14 cellular contexts compared by ENCODE assay signal in genomic region chr2:207044380-207044779, GRCh38.
"Had no signal": no experiment of that assay in that cellular context is flagged by ENCODE, and none has a peak within 500 bp of the region (broad histone marks: within the 10 kb centered on the region; RNA-seq: fewer than 3 reads in every experiment).

No MANE protein-coding gene starts in this region.

- H3K4me2 ChIP-seq: neural progenitor cell had no signal

- ATAC-seq: activated T-helper 17 cell treated with anti-CD3 and anti-CD28 coated beads, Interleukin-2, amount 50 U/mL, for 72 hours; heart right ventricle; left cardiac atrium; pancreas had no signal

- H3K4me1 ChIP-seq: pancreas, sigmoid colon had no signal

- DNase-seq: activated CD4-positive, alpha-beta T cell treated with anti-CD3 and anti-CD28 coated beads, Interleukin-2, amount 50 U/mL, for 48 hours; activated naive CD4-positive, alpha-beta T cell treated with Interleukin-2 at 50 U/mL for 16 hours; aorta; heart right ventricle; left cardiac atrium; pancreas; sigmoid colon; spleen; WERI-Rb-1 had no signal

- H3K36me3 Mint-ChIP-seq: neural progenitor cell had no signal

- H3K9me3 ChIP-seq: heart right ventricle, pancreas, sigmoid colon, spleen, thoracic aorta had no signal

- H3K27ac Mint-ChIP-seq: activated T-helper 17 cell treated with anti-CD3 and anti-CD28 coated beads, Interleukin-2, amount 50 U/mL, for 72 hours; neural progenitor cell had no signal

- H3K27me3 ChIP-seq: heart right ventricle, neural progenitor cell, sigmoid colon had no signal

- H3K9me3 Mint-ChIP-seq: activated T-helper 17 cell treated with anti-CD3 and anti-CD28 coated beads, Interleukin-2, amount 50 U/mL, for 72 hours; neural progenitor cell; stimulated activated naive CD8-positive, alpha-beta T cell treated with anti-CD3 and anti-CD28 coated beads, Interleukin-15, Interleukin-2, amounts not matched to agents 100 ng/mL and 50 ng/mL, for 24 hours had no signal

- H3K4me3 ChIP-seq: heart right ventricle, lung, neural progenitor cell, pancreas, sigmoid colon, spleen, thoracic aorta had no signal

- H3K27ac ChIP-seq: neural progenitor cell, pancreas, sigmoid colon, spleen, thoracic aorta, WERI-Rb-1 had no signal

- H2AFZ ChIP-seq: neural progenitor cell had no signal

- H3K36me3 ChIP-seq: heart right ventricle, neural progenitor cell, pancreas, sigmoid colon, spleen, thoracic aorta, WERI-Rb-1 had no signal

- H3K4me3 Mint-ChIP-seq: activated T-helper 17 cell treated with anti-CD3 and anti-CD28 coated beads, Interleukin-2, amount 50 U/mL, for 72 hours; neural progenitor cell; stimulated activated naive CD8-positive, alpha-beta T cell treated with anti-CD3 and anti-CD28 coated beads, Interleukin-15, Interleukin-2, amounts not matched to agents 100 ng/mL and 50 ng/mL, for 24 hours had no signal
